8 cellular contexts compared by ENCODE assay signal in genomic region chr1:26472901-26473845, GRCh38. TPM values are rescaled to one million over a fixed set of nuclear protein-coding genes. Genes with fewer than 3 reads are reported as not detected.
A peak's percentile ranks its signal among the peaks of the same experiment; 100 is the strongest.
DNase-seq lines count a peak whose midpoint lies in the region; ATAC-seq and TF ChIP-seq lines count a peak whose summit lies in the region.

No MANE protein-coding gene starts in this region.

- peak overlapping the region; percentile 94 to 95 for H3K4me3 ChIP-seq in SK-N-SH (ENCODE audit: low read depth in 2 of 2, low read length in 1 of 2)
- H3K4me3 ChIP-seq in subcutaneous abdominal adipose tissue (ENCODE audit: low read depth in 1 of 5, low read length in 5 of 5): peak overlapping the region; percentile 63 to 80 (median 69)

- DNase-seq in GM03348 (ENCODE audit: low spot score): peak; percentile 98
- peak; percentile 74 for DNase-seq in NCI-H1048 (lab: John Stamatoyannopoulos, UW)
- DNase-seq in SK-N-SH: peak; percentile 98
- DNase-seq in germinal center (ENCODE audit: low spot score): peak; percentile 98
- DNase-seq in non-pigmented ciliary epithelial cell (ENCODE audit: low read depth): peak; percentile 60

- 2% methylated on average over 38 of the region's 71 CpGs for WGBS in SK-N-SH (ENCODE audit: low lambda C conversion rate)

- no peaks in the 10 kb centered on the region for H3K9me2 ChIP-seq in SK-N-SH

- H3K27me3 Mint-ChIP-seq in activated naive CD4-positive, alpha-beta T cell treated with anti-CD3 and anti-CD28 coated beads, Interleukin-2, amount 50 U/mL, for 24 hours: no peaks in the 10 kb centered on the region

- peak overlapping the region; percentile 82 for H3K4me2 ChIP-seq in SK-N-SH

- CTCF ChIA-PET in SK-N-SH (lab: Yijun Ruan, JAX): interaction anchor here (1.3 to 1.4 kb wide), 2 partner anchors 17 to 27 kb away, joined by 3 to 6 read pairs; no protein-coding TSS in a partner anchor

- no peak overlapping the region for H2AFZ ChIP-seq in SK-N-SH (ENCODE audit: low read depth)

- H3K36me3 Mint-ChIP-seq in activated naive CD4-positive, alpha-beta T cell treated with anti-CD3 and anti-CD28 coated beads, Interleukin-2, amount 50 U/mL, for 24 hours: peaks cover 17% of the 10 kb centered on the region

- no peaks in the 10 kb centered on the region for H3K9me3 ChIP-seq in SK-N-SH
- no peaks in the 10 kb centered on the region for H3K9me3 ChIP-seq in subcutaneous abdominal adipose tissue (ENCODE audit: control insufficient read depth in 5 of 5, low read length in 5 of 5)

- H3K27me3 ChIP-seq in SK-N-SH (ENCODE audit: insufficient read depth) (no peaks in the 10 kb centered on the region), subcutaneous abdominal adipose tissue (ENCODE audit: control insufficient read depth in 5 of 5, insufficient read depth in 4 of 5, low read length in 5 of 5) (no peaks in the 10 kb centered on the region)

- H3K4me1 ChIP-seq in SK-N-SH (ENCODE audit: control insufficient read depth in 1 of 2, insufficient read depth in 2 of 2, low read depth in 1 of 2, low read length in 1 of 2) (peaks cover 6 to 26% of the 10 kb centered on the region in 2 experiments; a peak in 3 of 4 replicates), subcutaneous abdominal adipose tissue (ENCODE audit: control insufficient read depth in 5 of 5, insufficient read depth in 5 of 5, low read length in 5 of 5) (peaks cover 8 to 42% (median 40%) of the 10 kb centered on the region in 5 donors)

- POLR2A ChIA-PET in SK-N-SH (lab: Yijun Ruan, JAX): interaction anchor here (0.6 to 2.6 kb wide), 6 partner anchors 11 to 553 kb away, joined by 3 to 16 read pairs (median 4); partner anchors contain the start of gene DHDDS

- no peak for TF ChIP-seq CTCF in SK-N-SH (IDR thresholded peaks at IDR 0.05)

- H3K4me1 Mint-ChIP-seq in activated naive CD4-positive, alpha-beta T cell treated with anti-CD3 and anti-CD28 coated beads, Interleukin-2, amount 50 U/mL, for 24 hours: peaks cover 50% of the 10 kb centered on the region

- ATAC-seq in HG02571 (IDR thresholded peaks at IDR 0.05; ENCODE audit: unreplicated experiment): peak; percentile 68

- H4K20me1 ChIP-seq in SK-N-SH (ENCODE audit: insufficient read depth): peaks cover 41% of the 10 kb centered on the region

- peak overlapping the region; percentile 96 to 98 for H3K27ac ChIP-seq in SK-N-SH (ENCODE audit: low read depth in 2 of 2, low read length in 1 of 2)
- peak overlapping the region; percentile 91 for H3K27ac ChIP-seq in subcutaneous abdominal adipose tissue (ENCODE audit: low read depth, low read length)

- no peaks in the 10 kb centered on the region for H3K9me3 Mint-ChIP-seq in activated naive CD4-positive, alpha-beta T cell treated with anti-CD3 and anti-CD28 coated beads, Interleukin-2, amount 50 U/mL, for 24 hours

- peaks cover 35 to 54% of the 10 kb centered on the region in 2 experiments for H3K36me3 ChIP-seq in SK-N-SH (replicated peaks in 1 of 2; ENCODE audit: control insufficient read depth in 1 of 2, insufficient read depth in 2 of 2, low read length in 1 of 2)
- peaks cover 28 to 51% (median 35%) of the 10 kb centered on the region in 5 donors for H3K36me3 ChIP-seq in subcutaneous abdominal adipose tissue (ENCODE audit: control insufficient read depth in 5 of 5, insufficient read depth in 5 of 5, low read length in 5 of 5)

- peak overlapping the region; percentile 82 for H3K27ac Mint-ChIP-seq in activated naive CD4-positive, alpha-beta T cell treated with anti-CD3 and anti-CD28 coated beads, Interleukin-2, amount 50 U/mL, for 24 hours

- H3K79me2 ChIP-seq in SK-N-SH (ENCODE audit: insufficient read depth): peaks cover 34% of the 10 kb centered on the region

- TF ChIP-seq RAD21 in SK-N-SH (IDR thresholded peaks at IDR 0.05; ENCODE audit: low read length): no peak

- peak overlapping the region; percentile 100 for H3K9ac ChIP-seq in SK-N-SH
- peak overlapping the region in 3 of 5 donors; percentile 16 to 86 (median 19) for H3K9ac ChIP-seq in subcutaneous abdominal adipose tissue (ENCODE audit: low read length in 5 of 5)

- peaks cover 54% of the 10 kb centered on the region for H3F3A ChIP-seq in SK-N-SH (replicated peaks; ENCODE audit: insufficient read depth)

- peak overlapping the region; percentile 92 for H3K4me3 Mint-ChIP-seq in activated naive CD4-positive, alpha-beta T cell treated with anti-CD3 and anti-CD28 coated beads, Interleukin-2, amount 50 U/mL, for 24 hours

- no peak for TF ChIP-seq EP300 in SK-N-SH (IDR thresholded peaks at IDR 0.05; ENCODE audit: borderline replicate concordance in 1 of 2, low read depth in 1 of 2, low read length in 1 of 2)

TF ChIP-seq in SK-N-SH, 30 proteins besides CTCF, POLR2A, EP300 and RAD21:
- TF ChIP-seq EZH2phosphoT487 (IDR thresholded peaks at IDR 0.05; ENCODE audit: borderline replicate concordance, low read depth) (no peak), TEAD4 (IDR thresholded peaks at IDR 0.05; ENCODE audit: borderline replicate concordance, insufficient read depth) (no peak), IRF3 (IDR thresholded peaks at IDR 0.05; ENCODE audit: low read depth, low read length) (no peak), FOXJ3 (CRISPR knock-in tag; IDR thresholded peaks at IDR 0.05) (no peak), FOXM1 (IDR thresholded peaks at IDR 0.05; ENCODE audit: low read depth) (0 out of 2 replicates have a peak, but pooled peaks have one; percentile 28), PBX3 (IDR thresholded peaks at IDR 0.05) (0 out of 2 replicates have a peak, but pooled peaks have one; percentile 22), NFIC (IDR thresholded peaks at IDR 0.05; ENCODE audit: borderline replicate concordance) (0 out of 2 replicates have a peak, but pooled peaks have one; percentile 3), NRF1 (IDR thresholded peaks at IDR 0.05; ENCODE audit: low read depth, low read length) (peak; percentile 71), MAX (IDR thresholded peaks at IDR 0.05; ENCODE audit: low read depth) (peak; percentile 67), MXI1 (IDR thresholded peaks at IDR 0.05; ENCODE audit: low read depth, low read length) (peak; percentile 95), SIN3A (IDR thresholded peaks at IDR 0.05; ENCODE audit: borderline replicate concordance, low read depth, low read length) (peak; percentile 90)

RNA-seq across cellular contexts. Expression of gene HMGN2, which starts 0.9 kb away (rescaled TPM):
- 343 and 644 TPM in 2 replicates for polyA plus RNA-seq in SK-N-SH (2012; rRNA removed)
- polyA plus RNA-seq in SK-N-SH (2012; cell fraction: cytosol; rRNA removed): 624 and 653 TPM in 2 replicates
- polyA plus RNA-seq in SK-N-SH (2012; cell fraction: nucleus; rRNA removed): 304 and 357 TPM in 2 replicates

RNA-seq across cellular contexts. Expression of gene DHDDS, which starts 41.1 kb away (rescaled TPM):
- polyA plus RNA-seq in SK-N-SH (2012; rRNA removed): 25.0 and 36.6 TPM in 2 replicates
- polyA plus RNA-seq in SK-N-SH (2012; cell fraction: cytosol; rRNA removed): 22.4 and 24.1 TPM in 2 replicates
- polyA plus RNA-seq in SK-N-SH (2012; cell fraction: nucleus; rRNA removed): 58.3 and 87.1 TPM in 2 replicates

RNA-seq across cellular contexts. Expression of gene RPS6KA1, which starts 56.4 kb away (rescaled TPM):
- 8.3 and 9.7 TPM in 2 replicates for polyA plus RNA-seq in SK-N-SH (2012; rRNA removed)
- 4.3 and 7.1 TPM in 2 replicates for polyA plus RNA-seq in SK-N-SH (2012; cell fraction: cytosol; rRNA removed)
- 9.0 and 11.6 TPM in 2 replicates for polyA plus RNA-seq in SK-N-SH (2012; cell fraction: nucleus; rRNA removed)

Comparison
In these comparisons a context has a peak if more than half of its experiments do, and no peak if none do; other contexts are left out.
1. Peak in every context shown above with its lines: DNase-seq, ATAC-seq, H3K4me3 ChIP-seq and H3K27ac ChIP-seq.